In the genomic region with DNA sequence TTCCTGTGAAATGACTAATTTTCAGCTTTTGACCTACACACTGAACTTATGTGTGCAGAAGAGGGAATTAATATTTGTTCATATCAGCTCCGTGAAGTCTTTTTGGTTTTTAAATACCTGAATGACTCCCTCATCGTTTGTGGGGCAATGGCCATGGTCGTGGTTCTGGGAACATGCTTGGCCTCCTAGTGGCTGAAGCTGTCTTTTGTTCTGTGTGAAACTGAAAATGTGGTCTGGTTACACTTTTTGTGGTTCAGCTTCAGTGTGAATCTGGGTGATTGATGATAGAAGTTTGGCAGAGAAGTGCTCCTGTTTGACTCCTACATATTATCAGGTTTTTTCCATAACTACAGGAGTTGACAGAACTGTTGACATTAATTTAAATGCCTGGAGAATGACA, we compare ENCODE assay signal across 1 cellular context.
TF ChIP-seq lines count a peak whose summit lies in the region.

No MANE protein-coding gene starts in this region.

TF ChIP-seq in HepG2, 621 proteins besides CTCF, POLR2A, EP300 and RAD21 (continued from another document):
- TF ChIP-seq, protein P1, sequence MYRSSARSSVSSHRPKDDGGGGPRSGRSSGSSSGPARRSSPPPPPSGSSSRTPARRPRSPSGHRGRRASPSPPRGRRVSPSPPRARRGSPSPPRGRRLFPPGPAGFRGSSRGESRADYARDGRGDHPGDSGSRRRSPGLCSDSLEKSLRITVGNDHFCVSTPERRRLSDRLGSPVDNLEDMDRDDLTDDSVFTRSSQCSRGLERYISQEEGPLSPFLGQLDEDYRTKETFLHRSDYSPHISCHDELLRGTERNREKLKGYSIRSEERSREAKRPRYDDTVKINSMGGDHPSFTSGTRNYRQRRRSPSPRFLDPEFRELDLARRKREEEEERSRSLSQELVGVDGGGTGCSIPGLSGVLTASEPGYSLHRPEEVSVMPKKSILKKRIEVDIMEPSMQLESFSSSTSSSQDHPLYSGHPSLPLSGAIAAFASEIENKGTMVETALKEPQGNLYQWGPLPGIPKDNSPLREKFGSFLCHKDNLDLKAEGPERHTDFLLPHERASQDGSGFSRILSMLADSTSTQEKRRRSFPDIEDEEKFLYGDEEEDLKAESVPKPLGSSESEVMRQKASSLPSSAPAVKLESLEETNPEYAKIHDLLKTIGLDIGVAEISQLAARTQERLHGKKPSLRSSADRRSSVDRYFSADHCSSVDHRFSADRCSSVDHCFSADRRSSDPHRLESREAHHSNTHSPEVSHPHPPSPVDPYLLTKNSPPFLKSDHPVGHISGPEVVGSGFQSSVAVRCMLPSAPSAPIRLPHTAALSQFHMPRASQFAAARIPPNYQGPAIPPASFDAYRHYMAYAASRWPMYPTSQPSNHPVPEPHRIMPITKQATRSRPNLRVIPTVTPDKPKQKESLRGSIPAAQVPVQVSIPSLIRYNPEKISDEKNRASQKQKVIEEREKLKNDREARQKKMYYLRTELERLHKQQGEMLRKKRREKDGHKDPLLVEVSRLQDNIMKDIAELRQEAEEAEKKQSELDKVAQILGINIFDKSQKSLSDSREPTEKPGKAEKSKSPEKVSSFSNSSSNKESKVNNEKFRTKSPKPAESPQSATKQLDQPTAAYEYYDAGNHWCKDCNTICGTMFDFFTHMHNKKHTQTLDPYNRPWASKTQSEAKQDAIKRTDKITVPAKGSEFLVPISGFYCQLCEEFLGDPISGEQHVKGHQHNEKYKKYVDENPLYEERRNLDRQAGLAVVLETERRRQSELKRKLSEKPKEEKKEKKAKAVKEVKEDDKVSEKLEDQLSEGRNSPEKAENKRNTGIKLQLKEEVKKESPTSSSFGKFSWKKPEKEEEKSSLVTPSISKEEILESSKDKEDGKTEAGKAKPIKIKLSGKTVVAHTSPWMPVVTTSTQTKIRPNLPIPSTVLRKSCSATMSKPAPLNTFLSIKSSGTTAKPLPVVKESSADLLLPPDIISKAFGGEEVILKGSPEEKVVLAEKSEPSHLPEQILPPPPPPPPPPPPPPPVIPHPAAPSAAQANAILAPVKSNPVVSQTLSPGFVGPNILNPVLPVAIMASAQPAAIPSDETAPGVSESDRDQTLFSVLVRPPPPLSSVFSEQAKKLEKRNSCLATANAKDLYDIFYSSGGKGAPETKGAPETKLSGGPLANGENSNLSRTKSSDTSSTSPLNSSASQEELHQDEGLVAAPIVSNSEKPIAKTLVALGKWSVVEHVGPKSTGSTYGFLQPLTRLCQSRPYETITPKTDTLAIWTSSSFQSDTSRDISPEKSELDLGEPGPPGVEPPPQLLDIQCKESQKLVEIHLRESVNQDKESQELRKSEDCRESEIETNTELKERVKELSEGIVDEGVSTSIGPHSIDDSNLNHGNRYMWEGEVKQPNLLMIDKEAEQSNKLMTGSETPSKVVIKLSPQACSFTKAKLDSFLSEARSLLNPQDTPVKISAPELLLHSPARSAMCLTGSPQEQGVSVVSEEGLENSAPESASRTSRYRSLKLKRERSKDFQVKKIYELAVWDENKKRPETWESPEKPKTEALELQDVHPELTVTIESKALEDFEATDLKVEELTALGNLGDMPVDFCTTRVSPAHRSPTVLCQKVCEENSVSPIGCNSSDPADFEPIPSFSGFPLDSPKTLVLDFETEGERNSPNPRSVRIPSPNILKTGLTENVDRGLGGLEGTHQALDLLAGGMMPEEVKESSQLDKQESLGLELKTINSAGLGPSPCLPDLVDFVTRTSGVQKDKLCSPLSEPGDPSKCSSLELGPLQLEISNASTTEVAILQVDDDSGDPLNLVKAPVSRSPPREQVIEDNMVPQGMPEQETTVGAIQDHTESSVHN (CRISPR knock-in tag; IDR thresholded peaks at IDR 0.05), result no peak
- TF ChIP-seq ZNF644 (CRISPR knock-in tag; IDR thresholded peaks at IDR 0.05; ENCODE audit: low read depth), result peak; percentile 12; the same call in 1 of the 2 replicates
- no peak for TF ChIP-seq ZNF839 (CRISPR knock-in tag; IDR thresholded peaks at IDR 0.05; ENCODE audit: borderline replicate concordance)
- no peak for TF ChIP-seq ZNF350 (CRISPR knock-in tag; IDR thresholded peaks at IDR 0.05; ENCODE audit: borderline replicate concordance, low read depth)
- no peak for TF ChIP-seq REXO4 (CRISPR knock-in tag; IDR thresholded peaks at IDR 0.05; ENCODE audit: borderline replicate concordance)
- TF ChIP-seq, protein P2, sequence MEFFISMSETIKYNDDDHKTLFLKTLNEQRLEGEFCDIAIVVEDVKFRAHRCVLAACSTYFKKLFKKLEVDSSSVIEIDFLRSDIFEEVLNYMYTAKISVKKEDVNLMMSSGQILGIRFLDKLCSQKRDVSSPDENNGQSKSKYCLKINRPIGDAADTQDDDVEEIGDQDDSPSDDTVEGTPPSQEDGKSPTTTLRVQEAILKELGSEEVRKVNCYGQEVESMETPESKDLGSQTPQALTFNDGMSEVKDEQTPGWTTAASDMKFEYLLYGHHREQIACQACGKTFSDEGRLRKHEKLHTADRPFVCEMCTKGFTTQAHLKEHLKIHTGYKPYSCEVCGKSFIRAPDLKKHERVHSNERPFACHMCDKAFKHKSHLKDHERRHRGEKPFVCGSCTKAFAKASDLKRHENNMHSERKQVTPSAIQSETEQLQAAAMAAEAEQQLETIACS (CRISPR knock-in tag; IDR thresholded peaks at IDR 0.05), result no peak
- no peak for TF ChIP-seq FOXO4 (CRISPR knock-in tag; conservative IDR thresholded peaks at IDR 0.05)
- TF ChIP-seq ZZZ3 (CRISPR knock-in tag; IDR thresholded peaks at IDR 0.05; ENCODE audit: borderline replicate concordance), result no peak
- TF ChIP-seq ZNF33B (CRISPR knock-in tag; IDR thresholded peaks at IDR 0.05), result no peak
